Comparison of ENCODE assay signal across 10 cellular contexts in the genomic region with DNA sequence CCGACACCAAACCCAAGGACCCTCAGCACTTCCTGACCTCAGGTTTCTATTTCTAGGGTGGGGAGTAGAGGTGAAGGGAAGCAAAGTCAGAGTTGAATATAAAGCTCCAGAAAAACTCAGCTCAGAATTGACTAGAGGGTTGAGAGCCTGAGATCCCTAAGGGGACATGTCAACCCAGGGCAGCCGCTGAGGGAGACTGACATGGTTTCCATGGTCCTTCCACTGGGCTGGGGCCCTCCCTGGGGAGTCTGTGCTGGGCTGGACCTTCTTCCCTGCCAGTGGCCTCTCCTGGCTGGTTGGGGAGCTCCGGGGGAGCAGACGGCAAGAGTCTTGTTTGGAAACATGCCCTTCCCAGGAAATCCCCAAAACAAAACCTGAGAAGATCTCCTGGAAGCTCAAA.
DNase-seq lines count a peak whose midpoint lies in the region; ATAC-seq, FAIRE-seq and TF ChIP-seq lines count a peak whose summit lies in the region.
"Had no signal": no experiment of that assay in that cellular context is flagged by ENCODE, and none has a peak within 500 bp of the region (broad histone marks: within the 10 kb centered on the region; RNA-seq: fewer than 3 reads in every experiment).

No MANE protein-coding gene starts in this region.

- TF ChIP-seq POLR2A in HepG2 (IDR thresholded peaks at IDR 0.05; ENCODE audit: insufficient read depth in 1 of 2, low read depth in 2 of 2, low read length in 2 of 2) (no peak), uterus (IDR thresholded peaks at IDR 0.05) (no peak)

- H3K27ac Mint-ChIP-seq in effector memory CD8-positive, alpha-beta T cell: peak overlapping the region; percentile 98
- peak overlapping the region; percentile 27 for H3K27ac Mint-ChIP-seq in neural crest cell (ENCODE audit: unreplicated experiment)
- H3K27ac Mint-ChIP-seq in progenitor cell of endocrine pancreas: no peak overlapping the region

- no peak overlapping the region for H3K4me3 ChIP-seq in liver (ENCODE audit: low read depth in 1 of 3, low read length in 3 of 3)
- H3K4me3 ChIP-seq in HepG2 (replicated peaks in 1 of 3; ENCODE audit: insufficient read depth in 1 of 3, low read depth in 2 of 3, low read length in 3 of 3): no peak overlapping the region
- H3K4me3 ChIP-seq in uterus: no peak overlapping the region

- H3K27ac ChIP-seq in liver (ENCODE audit: low read depth in 1 of 2, low read length in 2 of 2): peak overlapping the region; percentile 80 to 84
- H3K27ac ChIP-seq in HepG2 (ENCODE audit: extremely low read length, insufficient read depth, low read length): no peak overlapping the region
- peak overlapping the region; percentile 24 to 61 for H3K27ac ChIP-seq in uterus

- no peak for FAIRE-seq in HepG2 (lab: Jason Lieb, UNC)
- FAIRE-seq: H54 had no signal

- TF ChIP-seq EP300 in HepG2 (IDR thresholded peaks at IDR 0.05; ENCODE audit: low read depth in 2 of 2, low read length in 2 of 2) (no peak), HepG2 (CRISPR knock-in tag; IDR thresholded peaks at IDR 0.05; ENCODE audit: borderline replicate concordance) (no peak)

- H3K36me3 Mint-ChIP-seq in effector memory CD8-positive, alpha-beta T cell (ENCODE audit: insufficient read depth): peaks cover 34% of the 10 kb centered on the region
- no peaks in the 10 kb centered on the region for H3K36me3 Mint-ChIP-seq in neural crest cell (ENCODE audit: low read depth)
- no peaks in the 10 kb centered on the region for H3K36me3 Mint-ChIP-seq in progenitor cell of endocrine pancreas (ENCODE audit: insufficient read depth)

- CTCF ChIA-PET in HepG2 (lab: Yijun Ruan, JAX; ENCODE audit: low intra/inter-chr PET ratio, low total read pairs): no interaction called here

- no TSS peak for BruUV-seq in HepG2 (replicated peaks; lab: Mats Ljungman, UMichigan)

- intact Hi-C loops in HepG2 (cut with micrococcal nuclease; ENCODE audit: unreplicated experiment) (no loop called here), uterus (cut with DNase I; ENCODE audit: low total_unique reads) (no loop called here)

- peak overlapping the region; percentile 86 to 94 for H3K4me3 Mint-ChIP-seq in effector memory CD8-positive, alpha-beta T cell
- H3K4me3 Mint-ChIP-seq in neural crest cell: no peak overlapping the region
- H3K4me3 Mint-ChIP-seq in progenitor cell of endocrine pancreas (ENCODE audit: low read depth): no peak overlapping the region

- no peak overlapping the region for H2AFZ ChIP-seq in HepG2 (ENCODE audit: low read length)

- H3K9me3 Mint-ChIP-seq in effector memory CD8-positive, alpha-beta T cell: no peaks in the 10 kb centered on the region
- no peaks in the 10 kb centered on the region for H3K9me3 Mint-ChIP-seq in neural crest cell
- peaks cover 5% of the 10 kb centered on the region for H3K9me3 Mint-ChIP-seq in progenitor cell of endocrine pancreas (ENCODE audit: low read depth)

- peaks cover 37 to 52% of the 10 kb centered on the region in 2 donors for H3K4me1 Mint-ChIP-seq in effector memory CD8-positive, alpha-beta T cell (ENCODE audit: low read depth in 2 of 2)
- no peaks in the 10 kb centered on the region for H3K4me1 Mint-ChIP-seq in neural crest cell
- H3K4me1 Mint-ChIP-seq in progenitor cell of endocrine pancreas (ENCODE audit: low read depth): peaks cover 2% of the 10 kb centered on the region

- H3K36me3 ChIP-seq in liver (ENCODE audit: control insufficient read depth in 4 of 4, insufficient read depth in 3 of 4, low read depth in 1 of 4, low read length in 3 of 4) (no peaks in the 10 kb centered on the region), HepG2 (replicated peaks in 1 of 2; ENCODE audit: control insufficient read depth in 1 of 2, insufficient read depth in 2 of 2, low read length in 2 of 2) (no peaks in the 10 kb centered on the region), uterus (no peaks in the 10 kb centered on the region)

- TF ChIP-seq CTCF in liver (IDR thresholded peaks at IDR 0.05; ENCODE audit: low read depth, low read length, missing input control) (no peak), HepG2 (CRISPR knock-in tag; IDR thresholded peaks at IDR 0.05) (no peak), neural crest cell (conservative IDR thresholded peaks at IDR 0.05) (no peak), uterus (IDR thresholded peaks at IDR 0.05) (no peak), progenitor cell of endocrine pancreas (IDR thresholded peaks at IDR 0.05; ENCODE audit: unreplicated experiment) (no peak)

- peaks cover 4% of the 10 kb centered on the region; the same call in 1 of the 2 replicates for H4K20me1 ChIP-seq in HepG2 (ENCODE audit: insufficient read depth, low read length)

- H3K9ac ChIP-seq in liver (ENCODE audit: low read depth in 1 of 2, low read length in 2 of 2) (peak overlapping the region in 1 of 2 donors; percentile 33), HepG2 (ENCODE audit: insufficient read depth, low read depth, low read length) (no peak overlapping the region)

- ATAC-seq in HepG2: no peak
- ATAC-seq in effector memory CD8-positive, alpha-beta T cell (replicated peaks): no peak

- H3K27me3 Mint-ChIP-seq in effector memory CD8-positive, alpha-beta T cell: no peaks in the 10 kb centered on the region
- no peaks in the 10 kb centered on the region for H3K27me3 Mint-ChIP-seq in neural crest cell (ENCODE audit: low read depth)
- H3K27me3 Mint-ChIP-seq in progenitor cell of endocrine pancreas: no peaks in the 10 kb centered on the region

- in situ Hi-C loops in HepG2 (cut with HindIII; ENCODE audit: extremely low pct_ligation_motif_present, low pct_unique_long_range_greater_than_20kb): no loop called here

- no peak for TF ChIP-seq RAD21 in liver (IDR thresholded peaks at IDR 0.05)
- no peak for TF ChIP-seq RAD21 in HepG2 (CRISPR knock-in tag; IDR thresholded peaks at IDR 0.05)

- DNase-seq in HepG2 (ENCODE audit: low spot score) (no peak), neural crest cell (ENCODE audit: low read depth, low spot score) (no peak), uterus (no peak), DMS153 (lab: John Stamatoyannopoulos, UW) (no peak), cerebellum (ENCODE audit: low spot score) (no peak), progenitor cell of endocrine pancreas (ENCODE audit: low spot score, unreplicated experiment) (no peak)
- no peak for DNase-seq in effector memory CD8-positive, alpha-beta T cell
- DNase-seq: T1000 had no signal

- peaks cover 0 to 3% (median under 1%) of the 10 kb centered on the region in 4 donors for H3K4me1 ChIP-seq in liver (ENCODE audit: control insufficient read depth in 4 of 4, insufficient read depth in 4 of 4, low read length in 3 of 4)
- peaks cover 15% of the 10 kb centered on the region for H3K4me1 ChIP-seq in HepG2 (ENCODE audit: insufficient read depth, low read length)
- H3K4me1 ChIP-seq in uterus: peaks cover 0 to 11% of the 10 kb centered on the region in 2 donors

- WGBS in liver: 78% methylated on average over 4 of the region's 4 CpGs
- 65% methylated on average over 4 of the region's 4 CpGs for WGBS in HepG2 (ENCODE audit: low lambda C conversion rate)

- no peak overlapping the region for H3K4me2 ChIP-seq in HepG2 (ENCODE audit: low read depth, low read length)

- H3K79me2 ChIP-seq in HepG2 (ENCODE audit: insufficient read depth, low read length): no peaks in the 10 kb centered on the region

- POLR2A ChIA-PET in HepG2 (lab: Yijun Ruan, JAX): no interaction called here

- no peaks in the 10 kb centered on the region for H3K27me3 ChIP-seq in liver (ENCODE audit: control insufficient read depth in 4 of 4, insufficient read depth in 4 of 4, low read length in 3 of 4)
- H3K27me3 ChIP-seq in HepG2 (ENCODE audit: control insufficient read depth in 1 of 2, insufficient read depth in 2 of 2, low read length in 2 of 2): peaks cover 11 to 62% of the 10 kb centered on the region in 2 experiments
- H3K27me3 ChIP-seq in uterus: no peaks in the 10 kb centered on the region

- H3K9me3 ChIP-seq in liver (ENCODE audit: control insufficient read depth in 4 of 4, low read length in 3 of 4) (no peaks in the 10 kb centered on the region), HepG2 (ENCODE audit: low read length) (no peaks in the 10 kb centered on the region), uterus (no peaks in the 10 kb centered on the region)

TF ChIP-seq in liver, 16 proteins besides CTCF, POLR2A, EP300 and RAD21:
- no peak for TF ChIP-seq RXRA (IDR thresholded peaks at IDR 0.05)
TF ChIP-seq in liver: peak in this region for 0.

TF ChIP-seq in HepG2, 621 proteins besides CTCF, POLR2A, EP300 and RAD21:
- TF ChIP-seq NCOA1 (CRISPR knock-in tag; IDR thresholded peaks at IDR 0.05) (no peak), ZNF446 (CRISPR knock-in tag; IDR thresholded peaks at IDR 0.05) (no peak)

Comparison
In these comparisons a context has a peak if more than half of its experiments do, and no peak if none do; other contexts are left out.
1. H3K4me3 Mint-ChIP-seq: peak in effector memory CD8-positive, alpha-beta T cell (2 of 2); none in neural crest cell (single experiment) and progenitor cell of endocrine pancreas (single experiment).